ENCODE assay signal across 10 cellular contexts in genomic region chr17:75352079-75352569, GRCh38. TPM values are rescaled to one million over a fixed set of nuclear protein-coding genes. Genes with fewer than 3 reads are reported as not detected.
DNase-seq lines count a peak whose midpoint lies in the region; ATAC-seq and TF ChIP-seq lines count a peak whose summit lies in the region.
"Had no signal": no experiment of that assay in that cellular context is flagged by ENCODE, and none has a peak within 500 bp of the region (broad histone marks: within the 10 kb centered on the region; RNA-seq: fewer than 3 reads in every experiment).

No MANE protein-coding gene starts in this region.

- no peaks in the 10 kb centered on the region for H3K36me3 ChIP-seq in BE2C
- H3K36me3 ChIP-seq in WERI-Rb-1 = no peaks in the 10 kb centered on the region; the same call in 1 of the 2 replicates
- H3K36me3 ChIP-seq in lower lobe of right lung = no peaks in the 10 kb centered on the region

- H3K4me1 ChIP-seq in BE2C (0 out of 2 replicates have a peak, but pooled peaks cover 2% of the 10 kb centered on the region), lower lobe of right lung (peaks cover 68% of the 10 kb centered on the region)

- H3K27me3 ChIP-seq in BE2C = no peaks in the 10 kb centered on the region
- H3K27me3 ChIP-seq in WERI-Rb-1 (ENCODE audit: insufficient read depth, low read depth, severe bottlenecking) = no peaks in the 10 kb centered on the region
- H3K27me3 ChIP-seq in lower lobe of right lung (ENCODE audit: low read depth) = no peaks in the 10 kb centered on the region

- ATAC-seq in HG03196 (IDR thresholded peaks at IDR 0.05; ENCODE audit: unreplicated experiment) (peak; percentile 43), lower lobe of right lung (peak; percentile 61 to 68), GM21723 (IDR thresholded peaks at IDR 0.05; ENCODE audit: unreplicated experiment) (no peak)

- H3K27ac ChIP-seq in WERI-Rb-1 (no peak overlapping the region; the same call in 1 of the 2 replicates), lower lobe of right lung (no peak overlapping the region)

- no peaks in the 10 kb centered on the region for H3K9me3 ChIP-seq in BE2C
- no peaks in the 10 kb centered on the region for H3K9me3 ChIP-seq in WERI-Rb-1 (ENCODE audit: severe bottlenecking)
- H3K9me3 ChIP-seq in lower lobe of right lung = no peaks in the 10 kb centered on the region

- TF ChIP-seq CTCF in BE2C (IDR thresholded peaks at IDR 0.05; ENCODE audit: low read depth, low read length) (no peak), WERI-Rb-1 (IDR thresholded peaks at IDR 0.05; ENCODE audit: low read depth, low read length) (no peak), lower lobe of right lung (IDR thresholded peaks at IDR 0.05) (no peak)

- DNase-seq in BE2C (peak; percentile 37), WERI-Rb-1 (peak; percentile 86), lower lobe of right lung (no peak), H4 (ENCODE audit: low spot score) (no peak), epidermal melanocyte (ENCODE audit: insufficient read length, low spot score) (no peak), NOMO-1 (lab: John Stamatoyannopoulos, UW; ENCODE audit: unreplicated experiment in 2 of 2) (no peak)
- DNase-seq: activated T-cell treated with anti-CD3 and anti-CD28 coated beads for 4 hours, NCI-H2081 treated with DMSO at 0.1 percent for 48 hours had no signal

- intact Hi-C loops in lower lobe of right lung (cut with DNase I) = no loop called here

- H3K4me3 ChIP-seq in BE2C (ENCODE audit: low read depth, low read length) = no peak overlapping the region
- no peak overlapping the region for H3K4me3 ChIP-seq in WERI-Rb-1 (ENCODE audit: low read depth, low read length)
- H3K4me3 ChIP-seq in lower lobe of right lung = no peak overlapping the region

RNA-seq across cellular contexts. Expression of gene GRB2, which starts 53.4 kb away (rescaled TPM):
- 86.9 TPM for polyA plus RNA-seq in BE2C (2012; ENCODE audit: insufficient read depth, insufficient read length, low read depth)
- total RNA-seq in lower lobe of right lung = 181 TPM
- total RNA-seq in H4 (2014; rRNA removed; shearing (Covaris generic)) = 83.8 and 107 TPM in 2 replicates

Comparison
In these comparisons a context has a peak if more than half of its experiments do, and no peak if none do; other contexts are left out.
1. DNase-seq: peak in BE2C (single experiment) and WERI-Rb-1 (single experiment); none in lower lobe of right lung (single experiment), H4 (single experiment), epidermal melanocyte (single experiment) and NOMO-1 (0 of 2).